Comparison of ENCODE assay signal across 8 cellular contexts in the genomic region with DNA sequence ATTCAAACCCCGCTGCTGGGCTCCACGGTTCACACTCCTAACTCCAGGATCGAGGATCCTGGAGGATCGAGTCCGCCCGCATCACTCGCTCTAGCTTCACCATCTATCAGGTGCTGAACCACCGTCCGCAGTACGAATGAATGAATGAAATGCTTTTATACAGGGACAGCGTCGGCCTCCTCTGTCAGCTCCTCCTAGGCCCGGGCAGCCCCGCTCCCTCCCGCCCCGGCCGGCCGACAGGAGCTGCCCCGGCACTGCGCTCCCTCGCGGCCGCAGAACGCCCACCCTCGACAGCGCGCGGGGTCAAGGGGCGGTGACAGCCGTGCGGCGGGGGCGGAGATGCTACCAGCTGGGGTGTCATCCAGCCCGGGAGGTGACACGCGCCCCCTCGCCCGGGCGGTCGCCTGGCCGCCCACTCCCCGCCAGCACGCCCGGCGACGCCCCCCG. TPM values are rescaled to one million over a fixed set of nuclear protein-coding genes. Genes with fewer than 3 reads are reported as not detected.
DNase-seq lines count a peak whose midpoint lies in the region; ATAC-seq and TF ChIP-seq lines count a peak whose summit lies in the region.

No MANE protein-coding gene starts in this region.

- peak overlapping the region; percentile 93 for H3K4me3 Mint-ChIP-seq in CD4-positive, alpha-beta T cell

- peak; percentile 48 for ATAC-seq in CD4-positive, alpha-beta T cell (ENCODE audit: poor library complexity)
- peak; percentile 40 for ATAC-seq in GM19328 (IDR thresholded peaks at IDR 0.05; ENCODE audit: unreplicated experiment)
- ATAC-seq in HG03460 (IDR thresholded peaks at IDR 0.05; ENCODE audit: unreplicated experiment) = peak; percentile 58
- ATAC-seq in RWPE2 (ENCODE audit: low read depth) = peak; percentile 74
- ATAC-seq in activated naive CD4-positive, alpha-beta T cell treated with anti-CD3 and anti-CD28 coated beads, Interleukin-2, amount 50 U/mL, for 72 hours = peak; percentile 62 to 83
- ATAC-seq in psoas muscle = peak; percentile 76 to 83 (median 80)
- peak; percentile 74 for ATAC-seq in aorta (ENCODE audit: low FRiP score)

- peaks cover 38% of the 10 kb centered on the region for H3K4me1 Mint-ChIP-seq in CD4-positive, alpha-beta T cell (ENCODE audit: low read depth)

- no peaks in the 10 kb centered on the region for H3K9me3 Mint-ChIP-seq in CD4-positive, alpha-beta T cell
- no peaks in the 10 kb centered on the region for H3K9me3 Mint-ChIP-seq in activated naive CD4-positive, alpha-beta T cell treated with anti-CD3 and anti-CD28 coated beads, Interleukin-2, amount 50 U/mL, for 72 hours

- CTCF ChIA-PET in CD4-positive, alpha-beta T cell (lab: Charles Lee) = interaction anchor here (0.9 to 2.0 kb wide), 8 partner anchors 17 to 172 kb away, joined by 3 to 10 read pairs (median 4); a partner anchor contains a TSS

- peak overlapping the region; percentile 67 for H3K27ac ChIP-seq in CD4-positive, alpha-beta T cell (ENCODE audit: low read depth, low read length)
- H3K27ac ChIP-seq in RWPE2 (ENCODE audit: poor library complexity, severe bottlenecking) (peak overlapping the region; percentile 38), left ventricle myocardium inferior (replicated peaks) (peak overlapping the region; percentile 88), psoas muscle (peak overlapping the region; percentile 83), aorta (ENCODE audit: low read depth in 1 of 2, low read length in 2 of 2) (no peak overlapping the region)

- intact Hi-C loops in CD4-positive, alpha-beta T cell (cut with DNase I, micrococcal nuclease) = loop anchor here in 1 of 2 experiments (5.0 to 10.0 kb wide), 5 partner anchors 123 to 1079 kb away; a partner anchor contains a TSS
- intact Hi-C loops in left ventricle myocardium inferior (cut with micrococcal nuclease) = no loop called here
- intact Hi-C loops in psoas muscle (cut with DNase I) = loop anchor here in 1 of 2 donors (2.0 kb wide), 1 partner anchor 25 kb away; no protein-coding TSS in a partner anchor
- intact Hi-C loops in aorta (cut with DNase I) = no loop called here

- DNase-seq in CD4-positive, alpha-beta T cell = peak in 8 of 10 experiments; percentile 22 to 66 (median 38)
- DNase-seq in RWPE2 (ENCODE audit: low spot score) (no peak), left ventricle myocardium inferior (peak; percentile 69), psoas muscle (peak; percentile 69 to 72), aorta (peak in 1 of 2 donors; percentile 89)
- DNase-seq in activated naive CD4-positive, alpha-beta T cell treated with anti-CD3 and anti-CD28 coated beads, Interleukin-2, amount 50 U/mL, for 72 hours (ENCODE audit: low spot score in 2 of 2) = peak; percentile 73 to 74

- 0 to 1% (median 1%) methylated on average over 27 to 47 of the region's 47 CpGs for WGBS in psoas muscle, 3 donors
- WGBS in aorta, 2 donors = 0 to 1% methylated on average over 33 to 47 of the region's 47 CpGs

- peak overlapping the region; percentile 64 for H3K4me3 ChIP-seq in RWPE2 (ENCODE audit: severe bottlenecking)
- H3K4me3 ChIP-seq in left ventricle myocardium inferior = peak overlapping the region; percentile 98
- H3K4me3 ChIP-seq in psoas muscle = peak overlapping the region; percentile 97
- peak overlapping the region; percentile 67 to 80 for H3K4me3 ChIP-seq in aorta (ENCODE audit: low read length in 2 of 2)

- H3K36me3 ChIP-seq in RWPE2 (ENCODE audit: low read depth) (peaks cover 24% of the 10 kb centered on the region), left ventricle myocardium inferior (peaks cover 21% of the 10 kb centered on the region), psoas muscle (ENCODE audit: insufficient read depth in 1 of 2, low read depth in 1 of 2) (peaks cover 5 to 25% of the 10 kb centered on the region in 2 donors), aorta (ENCODE audit: control insufficient read depth in 1 of 2, insufficient read depth in 2 of 2, low read length in 1 of 2) (peaks cover 0 to 4% of the 10 kb centered on the region in 2 donors)

- POLR2A ChIA-PET in CD4-positive, alpha-beta T cell (lab: Charles Lee) = interaction anchor here (0.6 to 3.0 kb wide), 10 partner anchors 8 to 372 kb away, joined by 3 to 29 read pairs (median 5); a partner anchor contains a TSS

- H3K27ac Mint-ChIP-seq in CD4-positive, alpha-beta T cell = peak overlapping the region; percentile 92
- H3K27ac Mint-ChIP-seq in activated naive CD4-positive, alpha-beta T cell treated with anti-CD3 and anti-CD28 coated beads, Interleukin-2, amount 50 U/mL, for 72 hours = peak overlapping the region; percentile 86 to 94

- H3K27me3 ChIP-seq in CD4-positive, alpha-beta T cell (ENCODE audit: control insufficient read depth, insufficient read depth, low read length) = no peaks in the 10 kb centered on the region
- H3K27me3 ChIP-seq in RWPE2 (ENCODE audit: insufficient read depth, poor library complexity, severe bottlenecking) = no peaks in the 10 kb centered on the region
- H3K27me3 ChIP-seq in left ventricle myocardium inferior (ENCODE audit: low read depth) = no peaks in the 10 kb centered on the region
- no peaks in the 10 kb centered on the region for H3K27me3 ChIP-seq in psoas muscle (ENCODE audit: insufficient read depth in 3 of 3, low read length in 2 of 3)
- H3K27me3 ChIP-seq in aorta (ENCODE audit: control insufficient read depth in 1 of 2, insufficient read depth in 2 of 2, low read length in 1 of 2) = no peaks in the 10 kb centered on the region

- H3K4me1 ChIP-seq in RWPE2 (ENCODE audit: insufficient read depth, poor library complexity, severe bottlenecking) (peaks cover 5% of the 10 kb centered on the region), left ventricle myocardium inferior (peaks cover 40% of the 10 kb centered on the region), psoas muscle (peaks cover 11% of the 10 kb centered on the region), aorta (ENCODE audit: control insufficient read depth in 1 of 2, insufficient read depth in 2 of 2, low read length in 2 of 2) (peaks cover 0 to 5% of the 10 kb centered on the region in 2 donors)

- no peaks in the 10 kb centered on the region for H3K27me3 Mint-ChIP-seq in CD4-positive, alpha-beta T cell

- H3K9me3 ChIP-seq in CD4-positive, alpha-beta T cell (ENCODE audit: control insufficient read depth, low read length) = no peaks in the 10 kb centered on the region
- H3K9me3 ChIP-seq in RWPE2 (ENCODE audit: severe bottlenecking) (no peaks in the 10 kb centered on the region), left ventricle myocardium inferior (replicated peaks) (peaks cover 4% of the 10 kb centered on the region), psoas muscle (no peaks in the 10 kb centered on the region), aorta (ENCODE audit: control insufficient read depth, low read length) (no peaks in the 10 kb centered on the region)

- TF ChIP-seq CTCF in CD4-positive, alpha-beta T cell (IDR thresholded peaks at IDR 0.05) = no peak
- TF ChIP-seq CTCF in RWPE2 (IDR thresholded peaks at IDR 0.05; ENCODE audit: poor library complexity, severe bottlenecking) = peak; percentile 39
- no peak for TF ChIP-seq CTCF in left ventricle myocardium inferior (IDR thresholded peaks at IDR 0.05; ENCODE audit: borderline replicate concordance)
- no peak for TF ChIP-seq CTCF in psoas muscle (IDR thresholded peaks at IDR 0.05)

- H3K36me3 Mint-ChIP-seq in CD4-positive, alpha-beta T cell (ENCODE audit: low read depth) = peaks cover 37% of the 10 kb centered on the region
- H3K36me3 Mint-ChIP-seq in activated naive CD4-positive, alpha-beta T cell treated with anti-CD3 and anti-CD28 coated beads, Interleukin-2, amount 50 U/mL, for 72 hours = peaks cover 12 to 24% of the 10 kb centered on the region in 2 donors

RNA-seq across cellular contexts. Expression of a gene that starts 0.5 kb away (rescaled TPM):
- 10 to 100 TPM; 70.2 to 78.1 TPM for total RNA-seq in CD4-positive, alpha-beta T cell
- 10 to 100 TPM; 44.7 to 54.9 TPM for total RNA-seq in activated naive CD4-positive, alpha-beta T cell treated with anti-CD3 and anti-CD28 coated beads, Interleukin-2, amount 50 U/mL, for 72 hours
- total RNA-seq in left ventricle myocardium inferior = 24.7 TPM
- 10 to 100 TPM; 23.5 to 29.5 (median 26.2) TPM for total RNA-seq in psoas muscle
- polyA plus RNA-seq in psoas muscle = 10 to 100 TPM; 32.1 to 44.3 (median 34.2) TPM
- total RNA-seq in aorta = 10 to 100 TPM; 42.3 to 55.5 TPM
- 100 to 1,000 TPM in 1 of 2 donors, 10 to 100 TPM in 1; 15.0 to 134 TPM for polyA plus RNA-seq in aorta

RNA-seq across cellular contexts. Expression of a gene that starts 28.7 kb away (rescaled TPM):
- not detected for total RNA-seq in CD4-positive, alpha-beta T cell
- total RNA-seq in activated naive CD4-positive, alpha-beta T cell treated with anti-CD3 and anti-CD28 coated beads, Interleukin-2, amount 50 U/mL, for 72 hours = not detected
- total RNA-seq in left ventricle myocardium inferior (1.0 TPM), psoas muscle (under 1 TPM in 1 of 4 donors, not detected in 3; 0.06 TPM), aorta (not detected)
- polyA plus RNA-seq in psoas muscle (under 1 TPM; 0.06 to 0.17 (median 0.09) TPM), aorta (not detected)

RNA-seq across cellular contexts. Expression of a gene that starts 42.5 kb away (rescaled TPM):
- not detected for total RNA-seq in CD4-positive, alpha-beta T cell
- not detected for total RNA-seq in activated naive CD4-positive, alpha-beta T cell treated with anti-CD3 and anti-CD28 coated beads, Interleukin-2, amount 50 U/mL, for 72 hours
- total RNA-seq in left ventricle myocardium inferior = 4,061 TPM
- total RNA-seq in psoas muscle = 1,000 to 10,000 TPM; 1,183 to 3,738 (median 2,852) TPM
- polyA plus RNA-seq in psoas muscle = 1,000 to 10,000 TPM; 1,867 to 2,156 (median 2,058) TPM
- total RNA-seq in aorta = 100 to 1,000 TPM; 313 to 802 TPM
- polyA plus RNA-seq in aorta = 100 to 1,000 TPM; 128 to 338 TPM

RNA-seq across cellular contexts. Expression of a gene that starts 46.5 kb away (rescaled TPM):
- not detected for total RNA-seq in CD4-positive, alpha-beta T cell
- total RNA-seq in activated naive CD4-positive, alpha-beta T cell treated with anti-CD3 and anti-CD28 coated beads, Interleukin-2, amount 50 U/mL, for 72 hours = under 1 TPM in 1 of 2 donors, not detected in 1; 0.37 TPM
- total RNA-seq in left ventricle myocardium inferior = 0.16 TPM
- 1 to 10 TPM in 3 of 4 donors, under 1 TPM in 1; 0.84 to 2.2 (median 1.4) TPM for total RNA-seq in psoas muscle
- 1 to 10 TPM in 1 of 3 donors, under 1 TPM in 2; 0.30 to 1.2 (median 0.63) TPM for polyA plus RNA-seq in psoas muscle
- total RNA-seq in aorta = 1 to 10 TPM; 1.0 to 1.3 TPM
- 1 to 10 TPM in 1 of 2 donors, not detected in 1; 4.5 TPM for polyA plus RNA-seq in aorta

Comparison
In these comparisons a context has a peak if more than half of its experiments do, and no peak if none do; other contexts are left out.
1. H3K27ac ChIP-seq: peak in CD4-positive, alpha-beta T cell (single experiment), RWPE2 (single experiment), left ventricle myocardium inferior (single experiment) and psoas muscle (single experiment); none in aorta (0 of 2).
2. RNA of a gene that starts 42.5 kb away (total RNA-seq): 4,061 TPM in left ventricle myocardium inferior (single experiment), 1,183 to 3,738 TPM in psoas muscle and 313 to 802 TPM in aorta; not detected in CD4-positive, alpha-beta T cell and not detected in activated naive CD4-positive, alpha-beta T cell treated with anti-CD3 and anti-CD28 coated beads, Interleukin-2, amount 50 U/mL, for 72 hours; every median in the first group is over 100 times any median in the second.
3. Peak in every context shown above with its lines, with median percentiles within 50 percentile points of each other: ATAC-seq and H3K4me3 ChIP-seq.